ENCODE assay signal across 1 cellular context in the genomic region with DNA sequence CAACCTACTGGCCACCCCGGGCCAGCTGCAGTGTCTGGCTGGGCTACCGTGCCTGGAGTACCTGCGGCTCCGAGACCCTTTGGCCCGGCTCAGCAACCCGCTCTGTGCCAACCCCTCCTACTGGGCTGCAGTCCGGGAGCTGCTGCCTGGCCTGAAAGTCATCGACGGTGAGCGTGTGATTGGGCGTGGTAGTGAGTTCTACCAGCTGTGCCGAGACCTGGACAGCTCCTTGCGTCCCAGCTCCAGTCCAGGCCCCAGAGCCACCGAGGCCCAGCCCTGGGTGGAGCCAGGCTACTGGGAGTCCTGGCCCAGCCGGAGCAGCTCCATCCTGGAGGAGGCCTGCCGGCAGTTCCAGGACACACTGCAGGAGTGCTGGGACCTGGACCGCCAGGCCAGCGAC.
TF ChIP-seq lines count a peak whose summit lies in the region.

No MANE protein-coding gene starts in this region.

TF ChIP-seq in HepG2, 621 proteins besides CTCF, POLR2A, EP300 and RAD21:
- peak; percentile 95 for TF ChIP-seq AGO2 (optimal IDR thresholded peaks at IDR 0.05; ENCODE audit: low read depth, low read length)
- TF ChIP-seq RBFOX2 (IDR thresholded peaks at IDR 0.05; ENCODE audit: low read depth, low read length), result peak; percentile 77
- no peak for TF ChIP-seq CEBPB (IDR thresholded peaks at IDR 0.05; ENCODE audit: borderline replicate concordance, low read depth, low read length)
- 0 out of 2 replicates have a peak, but pooled peaks have one; percentile 4 for TF ChIP-seq ZBTB38 (CRISPR knock-in tag; IDR thresholded peaks at IDR 0.05)
- TF ChIP-seq PCBP1 (IDR thresholded peaks at IDR 0.05; ENCODE audit: borderline replicate concordance, low read depth, low read length), result no peak
- TF ChIP-seq, protein P1, sequence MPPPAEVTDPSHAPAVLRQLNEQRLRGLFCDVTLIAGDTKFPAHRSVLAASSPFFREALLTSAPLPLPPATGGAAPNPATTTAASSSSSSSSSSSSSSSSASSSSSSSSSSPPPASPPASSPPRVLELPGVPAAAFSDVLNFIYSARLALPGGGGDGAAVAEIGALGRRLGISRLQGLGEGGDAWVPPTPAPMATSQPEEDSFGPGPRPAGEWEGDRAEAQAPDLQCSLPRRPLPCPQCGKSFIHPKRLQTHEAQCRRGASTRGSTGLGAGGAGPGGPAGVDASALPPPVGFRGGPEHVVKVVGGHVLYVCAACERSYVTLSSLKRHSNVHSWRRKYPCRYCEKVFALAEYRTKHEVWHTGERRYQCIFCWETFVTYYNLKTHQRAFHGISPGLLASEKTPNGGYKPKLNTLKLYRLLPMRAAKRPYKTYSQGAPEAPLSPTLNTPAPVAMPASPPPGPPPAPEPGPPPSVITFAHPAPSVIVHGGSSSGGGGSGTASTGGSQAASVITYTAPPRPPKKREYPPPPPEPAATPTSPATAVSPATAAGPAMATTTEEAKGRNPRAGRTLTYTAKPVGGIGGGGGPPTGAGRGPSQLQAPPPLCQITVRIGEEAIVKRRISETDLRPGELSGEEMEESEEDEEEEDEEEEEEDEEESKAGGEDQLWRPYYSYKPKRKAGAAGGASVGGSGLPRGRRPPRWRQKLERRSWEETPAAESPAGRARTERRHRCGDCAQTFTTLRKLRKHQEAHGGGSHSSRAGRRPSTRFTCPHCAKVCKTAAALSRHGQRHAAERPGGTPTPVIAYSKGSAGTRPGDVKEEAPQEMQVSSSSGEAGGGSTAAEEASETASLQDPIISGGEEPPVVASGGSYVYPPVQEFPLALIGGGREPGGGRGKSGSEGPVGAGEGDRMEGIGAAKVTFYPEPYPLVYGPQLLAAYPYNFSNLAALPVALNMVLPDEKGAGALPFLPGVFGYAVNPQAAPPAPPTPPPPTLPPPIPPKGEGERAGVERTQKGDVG (CRISPR knock-in tag; IDR thresholded peaks at IDR 0.05; ENCODE audit: borderline replicate concordance), result no peak
- TF ChIP-seq, protein P2, sequence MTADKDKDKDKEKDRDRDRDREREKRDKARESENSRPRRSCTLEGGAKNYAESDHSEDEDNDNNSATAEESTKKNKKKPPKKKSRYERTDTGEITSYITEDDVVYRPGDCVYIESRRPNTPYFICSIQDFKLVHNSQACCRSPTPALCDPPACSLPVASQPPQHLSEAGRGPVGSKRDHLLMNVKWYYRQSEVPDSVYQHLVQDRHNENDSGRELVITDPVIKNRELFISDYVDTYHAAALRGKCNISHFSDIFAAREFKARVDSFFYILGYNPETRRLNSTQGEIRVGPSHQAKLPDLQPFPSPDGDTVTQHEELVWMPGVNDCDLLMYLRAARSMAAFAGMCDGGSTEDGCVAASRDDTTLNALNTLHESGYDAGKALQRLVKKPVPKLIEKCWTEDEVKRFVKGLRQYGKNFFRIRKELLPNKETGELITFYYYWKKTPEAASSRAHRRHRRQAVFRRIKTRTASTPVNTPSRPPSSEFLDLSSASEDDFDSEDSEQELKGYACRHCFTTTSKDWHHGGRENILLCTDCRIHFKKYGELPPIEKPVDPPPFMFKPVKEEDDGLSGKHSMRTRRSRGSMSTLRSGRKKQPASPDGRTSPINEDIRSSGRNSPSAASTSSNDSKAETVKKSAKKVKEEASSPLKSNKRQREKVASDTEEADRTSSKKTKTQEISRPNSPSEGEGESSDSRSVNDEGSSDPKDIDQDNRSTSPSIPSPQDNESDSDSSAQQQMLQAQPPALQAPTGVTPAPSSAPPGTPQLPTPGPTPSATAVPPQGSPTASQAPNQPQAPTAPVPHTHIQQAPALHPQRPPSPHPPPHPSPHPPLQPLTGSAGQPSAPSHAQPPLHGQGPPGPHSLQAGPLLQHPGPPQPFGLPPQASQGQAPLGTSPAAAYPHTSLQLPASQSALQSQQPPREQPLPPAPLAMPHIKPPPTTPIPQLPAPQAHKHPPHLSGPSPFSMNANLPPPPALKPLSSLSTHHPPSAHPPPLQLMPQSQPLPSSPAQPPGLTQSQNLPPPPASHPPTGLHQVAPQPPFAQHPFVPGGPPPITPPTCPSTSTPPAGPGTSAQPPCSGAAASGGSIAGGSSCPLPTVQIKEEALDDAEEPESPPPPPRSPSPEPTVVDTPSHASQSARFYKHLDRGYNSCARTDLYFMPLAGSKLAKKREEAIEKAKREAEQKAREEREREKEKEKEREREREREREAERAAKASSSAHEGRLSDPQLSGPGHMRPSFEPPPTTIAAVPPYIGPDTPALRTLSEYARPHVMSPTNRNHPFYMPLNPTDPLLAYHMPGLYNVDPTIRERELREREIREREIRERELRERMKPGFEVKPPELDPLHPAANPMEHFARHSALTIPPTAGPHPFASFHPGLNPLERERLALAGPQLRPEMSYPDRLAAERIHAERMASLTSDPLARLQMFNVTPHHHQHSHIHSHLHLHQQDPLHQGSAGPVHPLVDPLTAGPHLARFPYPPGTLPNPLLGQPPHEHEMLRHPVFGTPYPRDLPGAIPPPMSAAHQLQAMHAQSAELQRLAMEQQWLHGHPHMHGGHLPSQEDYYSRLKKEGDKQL (CRISPR knock-in tag; IDR thresholded peaks at IDR 0.05; ENCODE audit: low read depth), result no peak
- TF ChIP-seq ZNF792 (CRISPR knock-in tag; IDR thresholded peaks at IDR 0.05), result no peak
- TF ChIP-seq AGO1 (IDR thresholded peaks at IDR 0.05; ENCODE audit: low read depth, low read length, poor library complexity, severe bottlenecking), result peak; percentile 59
